ENCODE assay signal across 2 cellular contexts in the genomic region with DNA sequence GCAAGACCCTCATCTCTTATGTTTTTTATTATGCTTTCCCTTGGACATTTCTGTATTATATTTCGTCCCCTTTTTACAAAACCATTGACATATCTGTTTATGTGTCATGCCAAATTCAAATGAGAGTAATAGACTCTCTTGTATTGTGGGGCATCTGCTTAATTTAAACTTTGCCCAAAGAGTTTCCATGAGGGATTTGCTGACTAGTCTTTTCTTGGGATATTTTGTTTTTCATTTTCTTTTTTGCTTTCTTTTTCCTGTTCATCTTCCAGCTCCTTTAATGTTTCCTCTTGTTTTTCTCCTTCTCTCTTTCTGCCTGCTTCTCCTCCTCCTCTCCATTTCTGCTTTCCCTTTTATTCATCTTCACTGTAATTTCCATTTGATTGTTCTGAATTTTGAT.
TF ChIP-seq lines count a peak whose summit lies in the region.

No MANE protein-coding gene starts in this region.

TF ChIP-seq in HepG2, 621 proteins besides CTCF, POLR2A, EP300 and RAD21:
- no peak for TF ChIP-seq TMF1 (CRISPR knock-in tag; IDR thresholded peaks at IDR 0.05; ENCODE audit: low read depth)
- TF ChIP-seq MAFF (IDR thresholded peaks at IDR 0.05; ENCODE audit: low read depth, low read length) = 0 out of 2 replicates have a peak, but pooled peaks have one; percentile 38
- TF ChIP-seq BHLHE40 (IDR thresholded peaks at IDR 0.05; ENCODE audit: low read length) = no peak
- no peak for TF ChIP-seq MAFG (CRISPR knock-in tag; IDR thresholded peaks at IDR 0.05)
- peak; percentile 42 to 65; a peak in 3 of 4 replicates for TF ChIP-seq MAFK (conservative IDR thresholded peaks at IDR 0.05 in 1 of 2, IDR thresholded peaks at IDR 0.05 in 1 of 2; ENCODE audit: low read length in 2 of 2)
- no peak for TF ChIP-seq ZNF33B (CRISPR knock-in tag; IDR thresholded peaks at IDR 0.05)
- TF ChIP-seq ZNF660 (CRISPR knock-in tag; IDR thresholded peaks at IDR 0.05; ENCODE audit: borderline replicate concordance, low read depth) = no peak
- TF ChIP-seq, protein P1, sequence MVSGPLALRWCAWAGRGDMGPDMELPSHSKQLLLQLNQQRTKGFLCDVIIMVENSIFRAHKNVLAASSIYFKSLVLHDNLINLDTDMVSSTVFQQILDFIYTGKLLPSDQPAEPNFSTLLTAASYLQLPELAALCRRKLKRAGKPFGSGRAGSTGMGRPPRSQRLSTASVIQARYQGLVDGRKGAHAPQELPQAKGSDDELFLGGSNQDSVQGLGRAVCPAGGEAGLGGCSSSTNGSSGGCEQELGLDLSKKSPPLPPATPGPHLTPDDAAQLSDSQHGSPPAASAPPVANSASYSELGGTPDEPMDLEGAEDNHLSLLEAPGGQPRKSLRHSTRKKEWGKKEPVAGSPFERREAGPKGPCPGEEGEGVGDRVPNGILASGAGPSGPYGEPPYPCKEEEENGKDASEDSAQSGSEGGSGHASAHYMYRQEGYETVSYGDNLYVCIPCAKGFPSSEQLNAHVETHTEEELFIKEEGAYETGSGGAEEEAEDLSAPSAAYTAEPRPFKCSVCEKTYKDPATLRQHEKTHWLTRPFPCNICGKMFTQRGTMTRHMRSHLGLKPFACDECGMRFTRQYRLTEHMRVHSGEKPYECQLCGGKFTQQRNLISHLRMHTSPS (CRISPR knock-in tag; IDR thresholded peaks at IDR 0.05; ENCODE audit: low read depth) = no peak
- TF ChIP-seq, protein P2, sequence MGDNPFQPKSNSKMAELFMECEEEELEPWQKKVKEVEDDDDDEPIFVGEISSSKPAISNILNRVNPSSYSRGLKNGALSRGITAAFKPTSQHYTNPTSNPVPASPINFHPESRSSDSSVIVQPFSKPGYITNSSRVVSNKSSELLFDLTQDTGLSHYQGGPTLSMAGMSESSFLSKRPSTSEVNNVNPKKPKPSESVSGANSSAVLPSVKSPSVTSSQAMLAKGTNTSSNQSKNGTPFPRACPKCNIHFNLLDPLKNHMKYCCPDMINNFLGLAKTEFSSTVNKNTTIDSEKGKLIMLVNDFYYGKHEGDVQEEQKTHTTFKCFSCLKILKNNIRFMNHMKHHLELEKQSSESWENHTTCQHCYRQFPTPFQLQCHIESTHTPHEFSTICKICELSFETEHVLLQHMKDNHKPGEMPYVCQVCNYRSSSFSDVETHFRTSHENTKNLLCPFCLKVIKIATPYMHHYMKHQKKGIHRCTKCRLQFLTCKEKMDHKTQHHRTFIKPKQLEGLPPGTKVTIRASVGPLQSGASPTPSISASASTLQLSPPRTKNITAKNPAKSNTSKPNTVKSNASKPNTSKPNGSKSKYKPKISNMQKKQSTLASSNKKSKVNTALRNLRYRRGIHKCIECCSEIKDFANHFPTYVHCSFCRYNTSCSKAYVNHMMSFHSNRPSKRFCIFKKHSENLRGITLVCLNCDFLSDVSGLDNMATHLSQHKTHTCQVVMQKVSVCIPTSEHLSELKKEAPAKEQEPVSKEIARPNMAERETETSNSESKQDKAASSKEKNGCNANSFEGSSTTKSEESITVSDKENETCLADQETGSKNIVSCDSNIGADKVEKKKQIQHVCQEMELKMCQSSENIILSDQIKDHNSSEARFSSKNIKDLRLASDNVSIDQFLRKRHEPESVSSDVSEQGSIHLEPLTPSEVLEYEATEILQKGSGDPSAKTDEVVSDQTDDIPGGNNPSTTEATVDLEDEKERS (CRISPR knock-in tag; IDR thresholded peaks at IDR 0.05) = no peak

TF ChIP-seq in IMR-90, 13 proteins besides CTCF, POLR2A, EP300 and RAD21:
- TF ChIP-seq RFX5 (IDR thresholded peaks at IDR 0.05; ENCODE audit: low read depth, low read length) (no peak), RCOR1 (IDR thresholded peaks at IDR 0.05; ENCODE audit: insufficient replicate concordance, low read length) (no peak), MAFK (IDR thresholded peaks at IDR 0.05; ENCODE audit: low read depth, low read length) (peak; percentile 53; the same call in 1 of the 2 replicates)
